Comparison of ENCODE assay signal across 1 cellular context in the genomic region with DNA sequence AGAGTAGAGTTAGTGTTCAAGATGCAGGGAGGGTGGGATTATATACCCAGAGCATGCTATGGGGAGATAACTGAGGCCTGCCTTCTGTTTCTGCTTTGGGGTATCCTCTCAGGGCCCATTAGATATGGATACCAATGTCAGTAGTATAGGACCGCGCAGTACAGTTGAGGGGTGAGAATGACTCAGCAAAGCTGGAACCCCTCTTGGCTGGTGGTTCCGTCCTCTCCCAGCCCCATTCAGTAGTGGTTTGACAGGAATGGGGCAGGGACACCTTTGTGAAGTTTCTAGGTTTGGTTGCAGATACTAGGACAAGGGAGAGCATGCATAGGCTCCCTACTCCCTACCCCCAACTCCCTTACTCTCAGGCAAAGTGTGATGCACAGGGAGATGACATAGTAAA.
TF ChIP-seq lines count a peak whose summit lies in the region.

No MANE protein-coding gene starts in this region.

TF ChIP-seq in WTC11, 78 proteins besides CTCF, POLR2A, EP300 and RAD21:
- TF ChIP-seq, protein P1, sequence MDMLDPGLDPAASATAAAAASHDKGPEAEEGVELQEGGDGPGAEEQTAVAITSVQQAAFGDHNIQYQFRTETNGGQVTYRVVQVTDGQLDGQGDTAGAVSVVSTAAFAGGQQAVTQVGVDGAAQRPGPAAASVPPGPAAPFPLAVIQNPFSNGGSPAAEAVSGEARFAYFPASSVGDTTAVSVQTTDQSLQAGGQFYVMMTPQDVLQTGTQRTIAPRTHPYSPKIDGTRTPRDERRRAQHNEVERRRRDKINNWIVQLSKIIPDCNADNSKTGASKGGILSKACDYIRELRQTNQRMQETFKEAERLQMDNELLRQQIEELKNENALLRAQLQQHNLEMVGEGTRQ (CRISPR knock-in tag; IDR thresholded peaks at IDR 0.05): no peak
- TF ChIP-seq, protein P2, sequence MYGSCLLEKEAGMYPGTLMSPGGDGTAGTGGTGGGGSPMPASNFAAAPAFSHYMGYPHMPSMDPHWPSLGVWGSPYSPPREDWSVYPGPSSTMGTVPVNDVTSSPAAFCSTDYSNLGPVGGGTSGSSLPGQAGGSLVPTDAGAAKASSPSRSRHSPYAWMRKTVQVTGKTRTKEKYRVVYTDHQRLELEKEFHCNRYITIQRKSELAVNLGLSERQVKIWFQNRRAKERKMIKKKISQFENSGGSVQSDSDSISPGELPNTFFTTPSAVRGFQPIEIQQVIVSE (CRISPR knock-in tag; IDR thresholded peaks at IDR 0.05; ENCODE audit: borderline replicate concordance): no peak
- TF ChIP-seq, protein P3, sequence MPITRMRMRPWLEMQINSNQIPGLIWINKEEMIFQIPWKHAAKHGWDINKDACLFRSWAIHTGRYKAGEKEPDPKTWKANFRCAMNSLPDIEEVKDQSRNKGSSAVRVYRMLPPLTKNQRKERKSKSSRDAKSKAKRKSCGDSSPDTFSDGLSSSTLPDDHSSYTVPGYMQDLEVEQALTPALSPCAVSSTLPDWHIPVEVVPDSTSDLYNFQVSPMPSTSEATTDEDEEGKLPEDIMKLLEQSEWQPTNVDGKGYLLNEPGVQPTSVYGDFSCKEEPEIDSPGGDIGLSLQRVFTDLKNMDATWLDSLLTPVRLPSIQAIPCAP (CRISPR knock-in tag; IDR thresholded peaks at IDR 0.05): no peak
- no peak for TF ChIP-seq PRRX2 (CRISPR knock-in tag; IDR thresholded peaks at IDR 0.05)
TF ChIP-seq in WTC11: peak in this region for 0.
